In genomic region chr14:51160871-51161270, GRCh38 we compare ENCODE assay signal across 1 cellular context.
TF ChIP-seq lines count a peak whose summit lies in the region.

No MANE protein-coding gene starts in this region.

TF ChIP-seq in GM12878, 131 proteins besides CTCF, POLR2A, EP300 and RAD21 (continued from another document):
- no peak for TF ChIP-seq KLF5 (IDR thresholded peaks at IDR 0.05; ENCODE audit: partially characterized antibody)
- TF ChIP-seq RFX5 (IDR thresholded peaks at IDR 0.05; ENCODE audit: low read depth, low read length): no peak
- no peak for TF ChIP-seq POLR2AphosphoS5 (IDR thresholded peaks at IDR 0.05; ENCODE audit: low read length)
- no peak for TF ChIP-seq ZBTB33 (IDR thresholded peaks at IDR 0.05)
- TF ChIP-seq FOS (IDR thresholded peaks at IDR 0.05; ENCODE audit: borderline replicate concordance, extremely low read depth, insufficient read length): no peak
- TF ChIP-seq SUPT20H (IDR thresholded peaks at IDR 0.05; ENCODE audit: borderline replicate concordance, control insufficient read depth, low read depth, low read length): no peak
- TF ChIP-seq SP1 (IDR thresholded peaks at IDR 0.05; ENCODE audit: low read depth, low read length): no peak
- TF ChIP-seq ZBTB40 (IDR thresholded peaks at IDR 0.05; ENCODE audit: borderline replicate concordance): no peak
- TF ChIP-seq ZNF592 (IDR thresholded peaks at IDR 0.05): no peak
- TF ChIP-seq CREB1 (IDR thresholded peaks at IDR 0.05; ENCODE audit: low read depth): no peak
- TF ChIP-seq RCOR1 (conservative IDR thresholded peaks at IDR 0.05; ENCODE audit: low read depth, low read length): no peak
- TF ChIP-seq, protein P1, sequence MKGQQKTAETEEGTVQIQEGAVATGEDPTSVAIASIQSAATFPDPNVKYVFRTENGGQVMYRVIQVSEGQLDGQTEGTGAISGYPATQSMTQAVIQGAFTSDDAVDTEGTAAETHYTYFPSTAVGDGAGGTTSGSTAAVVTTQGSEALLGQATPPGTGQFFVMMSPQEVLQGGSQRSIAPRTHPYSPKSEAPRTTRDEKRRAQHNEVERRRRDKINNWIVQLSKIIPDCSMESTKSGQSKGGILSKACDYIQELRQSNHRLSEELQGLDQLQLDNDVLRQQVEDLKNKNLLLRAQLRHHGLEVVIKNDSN (IDR thresholded peaks at IDR 0.05; ENCODE audit: borderline replicate concordance, extremely low read length, insufficient read depth, low read depth, low read length): no peak
- TF ChIP-seq NR2C2 (IDR thresholded peaks at IDR 0.05; ENCODE audit: borderline replicate concordance, control insufficient read depth, insufficient read length, low read depth): no peak
- TF ChIP-seq RB1 (IDR thresholded peaks at IDR 0.05; ENCODE audit: borderline replicate concordance): no peak
- TF ChIP-seq, protein P2, sequence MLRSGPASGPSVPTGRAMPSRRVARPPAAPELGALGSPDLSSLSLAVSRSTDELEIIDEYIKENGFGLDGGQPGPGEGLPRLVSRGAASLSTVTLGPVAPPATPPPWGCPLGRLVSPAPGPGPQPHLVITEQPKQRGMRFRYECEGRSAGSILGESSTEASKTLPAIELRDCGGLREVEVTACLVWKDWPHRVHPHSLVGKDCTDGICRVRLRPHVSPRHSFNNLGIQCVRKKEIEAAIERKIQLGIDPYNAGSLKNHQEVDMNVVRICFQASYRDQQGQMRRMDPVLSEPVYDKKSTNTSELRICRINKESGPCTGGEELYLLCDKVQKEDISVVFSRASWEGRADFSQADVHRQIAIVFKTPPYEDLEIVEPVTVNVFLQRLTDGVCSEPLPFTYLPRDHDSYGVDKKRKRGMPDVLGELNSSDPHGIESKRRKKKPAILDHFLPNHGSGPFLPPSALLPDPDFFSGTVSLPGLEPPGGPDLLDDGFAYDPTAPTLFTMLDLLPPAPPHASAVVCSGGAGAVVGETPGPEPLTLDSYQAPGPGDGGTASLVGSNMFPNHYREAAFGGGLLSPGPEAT (IDR thresholded peaks at IDR 0.05; ENCODE audit: low read depth): no peak
- TF ChIP-seq BACH1 (IDR thresholded peaks at IDR 0.05; ENCODE audit: borderline replicate concordance): no peak
- TF ChIP-seq, protein P3, sequence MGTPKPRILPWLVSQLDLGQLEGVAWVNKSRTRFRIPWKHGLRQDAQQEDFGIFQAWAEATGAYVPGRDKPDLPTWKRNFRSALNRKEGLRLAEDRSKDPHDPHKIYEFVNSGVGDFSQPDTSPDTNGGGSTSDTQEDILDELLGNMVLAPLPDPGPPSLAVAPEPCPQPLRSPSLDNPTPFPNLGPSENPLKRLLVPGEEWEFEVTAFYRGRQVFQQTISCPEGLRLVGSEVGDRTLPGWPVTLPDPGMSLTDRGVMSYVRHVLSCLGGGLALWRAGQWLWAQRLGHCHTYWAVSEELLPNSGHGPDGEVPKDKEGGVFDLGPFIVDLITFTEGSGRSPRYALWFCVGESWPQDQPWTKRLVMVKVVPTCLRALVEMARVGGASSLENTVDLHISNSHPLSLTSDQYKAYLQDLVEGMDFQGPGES (IDR thresholded peaks at IDR 0.05): no peak
